Comparison of ENCODE assay signal across 1 cellular context in genomic region chr1:25458550-25459298, GRCh38.
TF ChIP-seq lines count a peak whose summit lies in the region.

No MANE protein-coding gene starts in this region.

TF ChIP-seq in HepG2, 621 proteins besides CTCF, POLR2A, EP300 and RAD21 (continued from another document and continues in another):
- peak; percentile 42; the same call in 1 of the 2 replicates for TF ChIP-seq MED1 (CRISPR knock-in tag; IDR thresholded peaks at IDR 0.05)
- no peak for TF ChIP-seq ZNF781 (CRISPR knock-in tag; IDR thresholded peaks at IDR 0.05; ENCODE audit: borderline replicate concordance, not compliant biosample characterization)
- TF ChIP-seq HOXA3 (CRISPR knock-in tag; IDR thresholded peaks at IDR 0.05), result no peak
- peak; percentile 35; the same call in 1 of the 2 replicates for TF ChIP-seq RARA (CRISPR knock-in tag; IDR thresholded peaks at IDR 0.05)
- peak; percentile 76 for TF ChIP-seq MNT (IDR thresholded peaks at IDR 0.05)
- peak; percentile 23; the same call in 1 of the 2 replicates for TF ChIP-seq HDAC1 (CRISPR knock-in tag; IDR thresholded peaks at IDR 0.05)
- no peak for TF ChIP-seq SMYD3 (CRISPR knock-in tag; IDR thresholded peaks at IDR 0.05)
- TF ChIP-seq KLF9 (CRISPR knock-in tag; IDR thresholded peaks at IDR 0.05; ENCODE audit: low read depth), result no peak
- TF ChIP-seq ZFP41 (CRISPR knock-in tag; IDR thresholded peaks at IDR 0.05; ENCODE audit: borderline replicate concordance), result no peak
- no peak for TF ChIP-seq MAX (IDR thresholded peaks at IDR 0.05)
- TF ChIP-seq ZNF143 (CRISPR knock-in tag; IDR thresholded peaks at IDR 0.05), result no peak
- TF ChIP-seq ZNF605 (CRISPR knock-in tag; IDR thresholded peaks at IDR 0.05), result 0 out of 2 replicates have a peak, but pooled peaks have one; percentile 36
- peak; percentile 83 for TF ChIP-seq MXD4 (CRISPR knock-in tag; IDR thresholded peaks at IDR 0.05)
- TF ChIP-seq NONO (IDR thresholded peaks at IDR 0.05), result no peak
- 0 out of 2 replicates have a peak, but pooled peaks have one; percentile 43 for TF ChIP-seq NONO (CRISPR knock-in tag; conservative IDR thresholded peaks at IDR 0.05)
- peak; percentile 76; the same call in 1 of the 2 replicates for TF ChIP-seq AHDC1 (CRISPR knock-in tag; IDR thresholded peaks at IDR 0.05; ENCODE audit: borderline replicate concordance)
- peak; percentile 49; the same call in 1 of the 2 replicates for TF ChIP-seq RXRB (CRISPR knock-in tag; IDR thresholded peaks at IDR 0.05; ENCODE audit: borderline replicate concordance)
- TF ChIP-seq ZNF275 (CRISPR knock-in tag; IDR thresholded peaks at IDR 0.05; ENCODE audit: borderline replicate concordance), result no peak
- TF ChIP-seq HMG20B (CRISPR knock-in tag; conservative IDR thresholded peaks at IDR 0.05), result peak; percentile 66
- peak; percentile 93 for TF ChIP-seq FOXP4 (CRISPR knock-in tag; IDR thresholded peaks at IDR 0.05)
- TF ChIP-seq ZMYM4 (CRISPR knock-in tag; IDR thresholded peaks at IDR 0.05), result peak; percentile 48; the same call in 1 of the 2 replicates
- no peak for TF ChIP-seq SATB2 (CRISPR knock-in tag; IDR thresholded peaks at IDR 0.05)
- TF ChIP-seq GFI1 (CRISPR knock-in tag; IDR thresholded peaks at IDR 0.05; ENCODE audit: borderline replicate concordance), result peak; percentile 96
- TF ChIP-seq ZNF207 (IDR thresholded peaks at IDR 0.05; ENCODE audit: borderline replicate concordance), result no peak
- TF ChIP-seq ZNF782 (CRISPR knock-in tag; IDR thresholded peaks at IDR 0.05; ENCODE audit: borderline replicate concordance), result no peak
- TF ChIP-seq IRF2 (CRISPR knock-in tag; IDR thresholded peaks at IDR 0.05), result peak; percentile 31; the same call in 1 of the 2 replicates
- no peak for TF ChIP-seq ZBTB7B (CRISPR knock-in tag; IDR thresholded peaks at IDR 0.05)
- no peak for TF ChIP-seq ETV5 (CRISPR knock-in tag; IDR thresholded peaks at IDR 0.05; ENCODE audit: borderline replicate concordance)
- no peak for TF ChIP-seq ZNF891 (CRISPR knock-in tag; IDR thresholded peaks at IDR 0.05)
- TF ChIP-seq NR2F6 (IDR thresholded peaks at IDR 0.05), result peak; percentile 43; the same call in 1 of the 2 replicates
- TF ChIP-seq NR2F6 (CRISPR knock-in tag; IDR thresholded peaks at IDR 0.05), result peak; percentile 24; the same call in 1 of the 2 replicates
- no peak for TF ChIP-seq ARNTL (CRISPR knock-in tag; IDR thresholded peaks at IDR 0.05)
- peak; percentile 43; the same call in 1 of the 2 replicates for TF ChIP-seq KDM6A (CRISPR knock-in tag; IDR thresholded peaks at IDR 0.05; ENCODE audit: low read depth)
- 0 out of 2 replicates have a peak, but pooled peaks have one; percentile 81 for TF ChIP-seq MEIS2 (CRISPR knock-in tag; IDR thresholded peaks at IDR 0.05)
- TF ChIP-seq SOX13 (IDR thresholded peaks at IDR 0.05), result no peak
- peak in 1 of 2 experiments; percentile 64; a peak in 2 of 4 replicates for TF ChIP-seq SOX13 (CRISPR knock-in tag; conservative IDR thresholded peaks at IDR 0.05 in 1 of 2, IDR thresholded peaks at IDR 0.05 in 1 of 2)
- TF ChIP-seq HNF4G (IDR thresholded peaks at IDR 0.05; ENCODE audit: borderline replicate concordance, low read depth, low read length), result peak; percentile 58; the same call in 1 of the 2 replicates
- 0 out of 2 replicates have a peak, but pooled peaks have one; percentile 45 for TF ChIP-seq HNF4G (CRISPR knock-in tag; IDR thresholded peaks at IDR 0.05; ENCODE audit: borderline replicate concordance, low read depth)
- peak; percentile 73; the same call in 1 of the 2 replicates for TF ChIP-seq FOXK1 (CRISPR knock-in tag; IDR thresholded peaks at IDR 0.05; ENCODE audit: borderline replicate concordance, low read depth)
- 0 out of 2 replicates have a peak, but pooled peaks have one; percentile 48 for TF ChIP-seq PBX2 (CRISPR knock-in tag; IDR thresholded peaks at IDR 0.05)
- 0 out of 2 replicates have a peak, but pooled peaks have one; percentile 41 for TF ChIP-seq SMAD3 (CRISPR knock-in tag; IDR thresholded peaks at IDR 0.05)
- TF ChIP-seq GMEB1 (CRISPR knock-in tag; IDR thresholded peaks at IDR 0.05; ENCODE audit: borderline replicate concordance), result 0 out of 2 replicates have a peak, but pooled peaks have one; percentile 7
- TF ChIP-seq PHF21A (CRISPR knock-in tag; IDR thresholded peaks at IDR 0.05), result peak; percentile 42; the same call in 1 of the 2 replicates
- TF ChIP-seq FOXO1 (CRISPR knock-in tag; IDR thresholded peaks at IDR 0.05), result peak; percentile 78; the same call in 1 of the 2 replicates
- TF ChIP-seq CERS6 (CRISPR knock-in tag; IDR thresholded peaks at IDR 0.05), result no peak
- peak; percentile 55; the same call in 1 of the 2 replicates for TF ChIP-seq SALL1 (CRISPR knock-in tag; IDR thresholded peaks at IDR 0.05)
- TF ChIP-seq GATAD2A (CRISPR knock-in tag; IDR thresholded peaks at IDR 0.05), result 0 out of 2 replicates have a peak, but pooled peaks have one; percentile 47
- TF ChIP-seq KLF12 (CRISPR knock-in tag; IDR thresholded peaks at IDR 0.05; ENCODE audit: borderline replicate concordance), result 0 out of 2 replicates have a peak, but pooled peaks have one; percentile 26
- TF ChIP-seq NCOR1 (IDR thresholded peaks at IDR 0.05; ENCODE audit: borderline replicate concordance, low read length), result peak; percentile 18; the same call in 1 of the 2 replicates
- no peak for TF ChIP-seq ZNF577 (CRISPR knock-in tag; IDR thresholded peaks at IDR 0.05; ENCODE audit: borderline replicate concordance, low read depth)
- no peak for TF ChIP-seq HDAC6 (IDR thresholded peaks at IDR 0.05; ENCODE audit: low read depth, low read length)
- peak; percentile 77; the same call in 1 of the 2 replicates for TF ChIP-seq TBX3 (IDR thresholded peaks at IDR 0.05; ENCODE audit: borderline replicate concordance)
